ENCODE assay signal across 10 cellular contexts in the genomic region with DNA sequence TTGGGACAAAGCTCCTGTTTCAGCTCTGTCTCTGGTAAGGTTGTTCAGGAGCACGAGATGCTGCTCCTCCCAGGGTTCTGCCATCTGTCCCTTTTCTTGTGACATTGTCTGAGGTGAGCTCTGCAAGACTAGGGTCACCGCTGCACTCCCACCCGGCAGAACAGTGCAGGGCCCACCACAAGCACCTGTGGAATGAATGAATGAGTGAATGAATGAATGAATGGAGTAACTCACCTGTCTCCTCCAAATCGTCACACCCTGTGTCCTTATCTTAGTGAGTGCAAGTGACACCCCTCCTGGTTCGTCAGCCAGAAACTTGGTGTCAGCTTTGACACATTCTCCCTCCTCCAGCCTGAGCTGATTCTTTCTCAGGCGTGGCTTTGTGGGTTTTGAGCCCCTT.
A peak's percentile ranks its signal among the peaks of the same experiment; 100 is the strongest.
DNase-seq lines count a peak whose midpoint lies in the region; ATAC-seq, FAIRE-seq and TF ChIP-seq lines count a peak whose summit lies in the region.
"Had no signal": no experiment of that assay in that cellular context is flagged by ENCODE, and none has a peak within 500 bp of the region (broad histone marks: within the 10 kb centered on the region; RNA-seq: fewer than 3 reads in every experiment).

No MANE protein-coding gene starts in this region.

- peak overlapping the region in 3 of 5 experiments; percentile 9 to 80 (median 45) for H3K27ac Mint-ChIP-seq in brain

- no peak overlapping the region for H2BK120ac ChIP-seq in trophoblast cell (ENCODE audit: insufficient read depth, low read length, poor library complexity)

- H3K9me3 ChIP-seq in HepG2 (ENCODE audit: low read length) (no peaks in the 10 kb centered on the region), right lobe of liver (no peaks in the 10 kb centered on the region), mucosa of rectum (ENCODE audit: control insufficient read depth in 2 of 2, low read length in 2 of 2) (no peaks in the 10 kb centered on the region), trophoblast cell (ENCODE audit: insufficient read depth, low read depth, low read length) (no peaks in the 10 kb centered on the region)

- H2BK5ac ChIP-seq in trophoblast cell (ENCODE audit: low read depth, low read length, poor library complexity), result no peak overlapping the region

- no peak overlapping the region for H3K23ac ChIP-seq in trophoblast cell (ENCODE audit: low read length)

- TF ChIP-seq RAD21 in HepG2 (CRISPR knock-in tag; IDR thresholded peaks at IDR 0.05), result no peak

- H3K27me3 Mint-ChIP-seq in brain, result peaks cover 16% of the 10 kb centered on the region

- no peak overlapping the region for H2BK12ac ChIP-seq in trophoblast cell (ENCODE audit: low read length)

- H3K79me2 ChIP-seq in HepG2 (ENCODE audit: insufficient read depth, low read length) (no peaks in the 10 kb centered on the region), trophoblast cell (ENCODE audit: control insufficient read depth, insufficient read depth, low read length, poor library complexity) (no peaks in the 10 kb centered on the region)

- DNase-seq in HepG2 (ENCODE audit: low spot score) (no peak), right lobe of liver (no peak), NK-92 (lab: John Stamatoyannopoulos, UW; ENCODE audit: unreplicated experiment) (no peak), trophoblast cell (no peak)
- DNase-seq: HCEC 1CT, NCI-H226 had no signal

- no peak overlapping the region for H4K12ac ChIP-seq in trophoblast cell (ENCODE audit: low read depth, low read length)

- H3K4me1 ChIP-seq in HepG2 (ENCODE audit: insufficient read depth, low read length) (peaks cover 24% of the 10 kb centered on the region), right lobe of liver (peaks cover 0 to 8% (median 4%) of the 10 kb centered on the region in 4 donors), mucosa of rectum (ENCODE audit: control insufficient read depth in 2 of 2, insufficient read depth in 2 of 2, low read length in 2 of 2) (peaks cover 8 to 9% of the 10 kb centered on the region in 2 donors), trophoblast cell (ENCODE audit: control insufficient read depth in 1 of 2, insufficient read depth in 2 of 2, low read length in 2 of 2) (peaks cover 0 to 3% of the 10 kb centered on the region in 2 experiments)

- in situ Hi-C loops in HepG2 (cut with HindIII; ENCODE audit: extremely low pct_ligation_motif_present, low pct_unique_long_range_greater_than_20kb), result no loop called here

- no peaks in the 10 kb centered on the region for H3K36me3 ChIP-seq in HepG2 (replicated peaks in 1 of 2; ENCODE audit: control insufficient read depth in 1 of 2, insufficient read depth in 2 of 2, low read length in 2 of 2)
- no peaks in the 10 kb centered on the region for H3K36me3 ChIP-seq in right lobe of liver
- no peaks in the 10 kb centered on the region for H3K36me3 ChIP-seq in mucosa of rectum (ENCODE audit: control insufficient read depth in 2 of 2, insufficient read depth in 2 of 2, low read length in 2 of 2)
- peaks cover 2 to 6% of the 10 kb centered on the region in 2 experiments for H3K36me3 ChIP-seq in trophoblast cell (ENCODE audit: control insufficient read depth in 1 of 2, insufficient read depth in 2 of 2, low read length in 2 of 2)

- no peak overlapping the region for H4K91ac ChIP-seq in trophoblast cell (ENCODE audit: low read depth, low read length)

- peaks cover 0 to 3% (median 0%) of the 10 kb centered on the region in 5 experiments for H3K9me3 Mint-ChIP-seq in brain

- FAIRE-seq in HepG2 (lab: Jason Lieb, UNC), result no peak

- no peak for TF ChIP-seq EP300 in HepG2 (IDR thresholded peaks at IDR 0.05; ENCODE audit: low read depth in 2 of 2, low read length in 2 of 2)
- TF ChIP-seq EP300 in HepG2 (CRISPR knock-in tag; IDR thresholded peaks at IDR 0.05; ENCODE audit: borderline replicate concordance), result no peak

- H3K4me2 ChIP-seq in HepG2 (ENCODE audit: low read depth, low read length) (peak overlapping the region; percentile 78), trophoblast cell (ENCODE audit: low read length) (no peak overlapping the region)

- H3K4me3 ChIP-seq in HepG2 (replicated peaks in 1 of 3; ENCODE audit: insufficient read depth in 1 of 3, low read depth in 2 of 3, low read length in 3 of 3) (peak overlapping the region in 1 of 3 experiments; percentile 76; a peak in 3 of 6 replicates), right lobe of liver (no peak overlapping the region), mucosa of rectum (ENCODE audit: low read length in 2 of 2) (peak overlapping the region; percentile 54 to 64), trophoblast cell (ENCODE audit: low read depth, low read length) (no peak overlapping the region)

- no peak for TF ChIP-seq POLR2A in HepG2 (IDR thresholded peaks at IDR 0.05; ENCODE audit: insufficient read depth in 1 of 2, low read depth in 2 of 2, low read length in 2 of 2)
- no peak for TF ChIP-seq POLR2A in right lobe of liver (IDR thresholded peaks at IDR 0.05)

- no peak overlapping the region for H2AK5ac ChIP-seq in trophoblast cell (ENCODE audit: low read length)

- peak overlapping the region; percentile 58 to 81 (median 78) for H3K4me3 Mint-ChIP-seq in brain

- TF ChIP-seq CTCF in HepG2 (CRISPR knock-in tag; IDR thresholded peaks at IDR 0.05) (no peak), right lobe of liver (IDR thresholded peaks at IDR 0.05) (no peak), brain (conservative IDR thresholded peaks at IDR 0.05) (no peak)

- CTCF ChIA-PET in HepG2 (lab: Yijun Ruan, JAX; ENCODE audit: low intra/inter-chr PET ratio, low total read pairs), result interaction anchor here (1.1 to 2.9 kb wide), 3 partner anchors 24 to 278 kb away, joined by 3 to 39 read pairs (median 16); partner anchors contain the start of gene MCM10

- H3K4ac ChIP-seq in trophoblast cell (ENCODE audit: low read depth, low read length), result no peak overlapping the region

- H4K20me1 ChIP-seq in HepG2 (ENCODE audit: insufficient read depth, low read length), result no peaks in the 10 kb centered on the region

- no peaks in the 10 kb centered on the region for H3K36me3 Mint-ChIP-seq in brain

- no peak overlapping the region for H3K18ac ChIP-seq in trophoblast cell (ENCODE audit: low read length)

- H3K4me1 Mint-ChIP-seq in brain, result peaks cover 26% of the 10 kb centered on the region

- ATAC-seq in HepG2 (peak; percentile 10; the same call in 1 of the 3 replicates), right lobe of liver (no peak), GM18907 (IDR thresholded peaks at IDR 0.05; ENCODE audit: unreplicated experiment) (no peak), HG02678 (IDR thresholded peaks at IDR 0.05; ENCODE audit: unreplicated experiment) (no peak)

- intact Hi-C loops in HepG2 (cut with micrococcal nuclease; ENCODE audit: unreplicated experiment), result no loop called here
- intact Hi-C loops in right lobe of liver (cut with DNase I), result loop anchor here in 1 of 2 donors (10.0 kb wide), 1 partner anchor 65 kb away; no protein-coding TSS in a partner anchor

- POLR2A ChIA-PET in HepG2 (lab: Yijun Ruan, JAX), result interaction anchor here (1.3 kb wide), 1 partner anchor 67 kb away, joined by 4 read pairs; no protein-coding TSS in a partner anchor

- H3K79me1 ChIP-seq in trophoblast cell (ENCODE audit: low read length), result no peaks in the 10 kb centered on the region

- WGBS in HepG2 (ENCODE audit: low lambda C conversion rate), result 33% methylated on average over 6 of the region's 6 CpGs
- 35% methylated on average over 5 of the region's 6 CpGs for WGBS in right lobe of liver (ENCODE audit: insufficient coverage, low coverage, low lambda C conversion rate, missing lambda C conversion rate)
- WGBS in trophoblast cell (ENCODE audit: extremely low coverage, insufficient coverage, insufficient read length), result no CpG with 5 or more reads among the region's 6 CpGs

- no peak overlapping the region for H3K27ac ChIP-seq in HepG2 (ENCODE audit: extremely low read length, insufficient read depth, low read length)
- no peak overlapping the region for H3K27ac ChIP-seq in right lobe of liver
- H3K27ac ChIP-seq in mucosa of rectum (ENCODE audit: low read depth in 2 of 2, low read length in 2 of 2), result no peak overlapping the region
- no peak overlapping the region for H3K27ac ChIP-seq in trophoblast cell (ENCODE audit: low read depth, low read length)

- H3K9ac ChIP-seq in HepG2 (ENCODE audit: insufficient read depth, low read depth, low read length) (no peak overlapping the region), mucosa of rectum (ENCODE audit: low read depth in 1 of 2, low read length in 2 of 2) (no peak overlapping the region), trophoblast cell (ENCODE audit: low read length) (no peak overlapping the region)

- H3K14ac ChIP-seq in trophoblast cell (ENCODE audit: low read length), result no peak overlapping the region

- BruUV-seq in HepG2 (replicated peaks; lab: Mats Ljungman, UMichigan), result no TSS peak

- H3K27me3 ChIP-seq in HepG2 (ENCODE audit: control insufficient read depth in 1 of 2, insufficient read depth in 2 of 2, low read length in 2 of 2) (peaks cover 2 to 12% of the 10 kb centered on the region in 2 experiments; a peak in 3 of 5 replicates), right lobe of liver (no peaks in the 10 kb centered on the region), mucosa of rectum (ENCODE audit: control insufficient read depth in 2 of 2, insufficient read depth in 2 of 2, low read length in 2 of 2) (peaks cover 17 to 21% of the 10 kb centered on the region in 2 donors), trophoblast cell (ENCODE audit: insufficient read depth, low read length) (no peaks in the 10 kb centered on the region)

- no peak overlapping the region for H4K8ac ChIP-seq in trophoblast cell (ENCODE audit: low read depth, low read length)

- H2AFZ ChIP-seq in HepG2 (ENCODE audit: low read length), result no peak overlapping the region
- H2AFZ ChIP-seq in trophoblast cell (ENCODE audit: insufficient read depth, low read length, poor library complexity), result no peak overlapping the region

TF ChIP-seq in HepG2, 621 proteins besides CTCF, POLR2A, EP300 and RAD21 (continues in another document):
- TF ChIP-seq ZNF24 (IDR thresholded peaks at IDR 0.05) (peak; percentile 71; the same call in 1 of the 2 replicates), ZMYM3 (CRISPR knock-in tag; IDR thresholded peaks at IDR 0.05) (no peak)

Comparison
In these comparisons a context has a peak if more than half of its experiments do, and no peak if none do; other contexts are left out.
1. H3K4me3 ChIP-seq: peak in mucosa of rectum (2 of 2); none in right lobe of liver (0 of 3) and trophoblast cell (single experiment).